In genomic region chr18:28036481-28036880, GRCh38 we compare ENCODE assay signal across 21 cellular contexts.
DNase-seq lines count a peak whose midpoint lies in the region; ATAC-seq, FAIRE-seq and TF ChIP-seq lines count a peak whose summit lies in the region.
"Had no signal": no experiment of that assay in that cellular context is flagged by ENCODE, and none has a peak within 500 bp of the region (broad histone marks: within the 10 kb centered on the region; RNA-seq: fewer than 3 reads in every experiment).

No MANE protein-coding gene starts in this region.

- no peak overlapping the region for H3K18ac ChIP-seq in neuronal stem cell (ENCODE audit: low read length)

- peaks cover 97% of the 10 kb centered on the region for H3K79me2 ChIP-seq in astrocyte (ENCODE audit: insufficient read depth, low read length)

- H3K9me3 ChIP-seq in A549: no peaks in the 10 kb centered on the region
- no peaks in the 10 kb centered on the region for H3K9me3 ChIP-seq in astrocyte (ENCODE audit: insufficient read depth, low read depth, low read length)
- H3K9me3 ChIP-seq in neuronal stem cell (replicated peaks in 1 of 2; ENCODE audit: control insufficient read depth in 2 of 2, insufficient read depth in 1 of 2, low read depth in 1 of 2, low read length in 2 of 2): no peaks in the 10 kb centered on the region
- H3K9me3 ChIP-seq in uterus: no peaks in the 10 kb centered on the region
- H3K9me3 ChIP-seq: prostate gland had no signal

- no peak overlapping the region for H3K14ac ChIP-seq in neuronal stem cell (ENCODE audit: low read length)

- TF ChIP-seq CTCF in A549 (IDR thresholded peaks at IDR 0.05): no peak
- TF ChIP-seq CTCF in astrocyte (IDR thresholded peaks at IDR 0.05; ENCODE audit: insufficient read depth, low read depth, low read length): no peak
- TF ChIP-seq CTCF in uterus (IDR thresholded peaks at IDR 0.05): no peak

- TF ChIP-seq EP300 in A549 (IDR thresholded peaks at IDR 0.05): no peak

- H3K4me1 Mint-ChIP-seq in astrocyte (ENCODE audit: low read depth, unreplicated experiment): peaks cover 73% of the 10 kb centered on the region
- H3K4me1 Mint-ChIP-seq: naive thymus-derived CD4-positive, alpha-beta T cell had no signal

- H4K8ac ChIP-seq in neuronal stem cell (ENCODE audit: low read depth, low read length): no peak overlapping the region

- no peak overlapping the region for H4K91ac ChIP-seq in neuronal stem cell (ENCODE audit: low read depth, low read length, poor library complexity)

- H3K27me3 Mint-ChIP-seq in astrocyte (ENCODE audit: low read depth, unreplicated experiment): no peaks in the 10 kb centered on the region
- H3K27me3 Mint-ChIP-seq: activated CD8-positive, alpha-beta T cell treated with anti-CD3 and anti-CD28 coated beads for 36 hours; naive thymus-derived CD4-positive, alpha-beta T cell had no signal

- no peak overlapping the region for H3K4ac ChIP-seq in neuronal stem cell (ENCODE audit: low read length)

- FAIRE-seq in A549 (lab: Jason Lieb, UNC): no peak
- no peak for FAIRE-seq in astrocyte (lab: Jason Lieb, UNC)
- FAIRE-seq: A204.1, H54, HTR-8/SVneo, RCC 7860 had no signal

- TF ChIP-seq RAD21 in A549 (conservative IDR thresholded peaks at IDR 0.05 in 1 of 2, IDR thresholded peaks at IDR 0.05 in 1 of 2): no peak

- peak overlapping the region; percentile 40 for H3K4me3 Mint-ChIP-seq in astrocyte (ENCODE audit: unreplicated experiment)
- H3K4me3 Mint-ChIP-seq: activated CD8-positive, alpha-beta T cell treated with anti-CD3 and anti-CD28 coated beads for 36 hours; naive thymus-derived CD4-positive, alpha-beta T cell had no signal

- H3K9me3 Mint-ChIP-seq in astrocyte (ENCODE audit: unreplicated experiment): no peaks in the 10 kb centered on the region

- H2BK120ac ChIP-seq in neuronal stem cell (ENCODE audit: low read depth, low read length): no peak overlapping the region

- H3K23ac ChIP-seq in neuronal stem cell (ENCODE audit: low read depth, low read length, poor library complexity): no peak overlapping the region

- H3K4me3 ChIP-seq in A549 (no peak overlapping the region), astrocyte (ENCODE audit: insufficient read depth, low read depth, low read length) (no peak overlapping the region), neuronal stem cell (ENCODE audit: low read length in 2 of 2) (no peak overlapping the region), uterus (no peak overlapping the region)
- H3K4me3 ChIP-seq: prostate gland had no signal

- TF ChIP-seq POLR2A in A549 (IDR thresholded peaks at IDR 0.05; ENCODE audit: low read length) (no peak), uterus (IDR thresholded peaks at IDR 0.05) (no peak)

- CTCF ChIA-PET in A549 (lab: Yijun Ruan, JAX): interaction anchor here (0.9 kb wide), 1 partner anchor 141 kb away, joined by 3 read pairs; the partner anchor contains the start of gene CDH2

- peaks cover 4% of the 10 kb centered on the region for H3K36me3 Mint-ChIP-seq in astrocyte (ENCODE audit: low read depth, unreplicated experiment)
- H3K36me3 Mint-ChIP-seq: naive thymus-derived CD4-positive, alpha-beta T cell had no signal

- H3K4me2 ChIP-seq in A549: no peak overlapping the region
- H3K4me2 ChIP-seq in astrocyte (ENCODE audit: low read length): peak overlapping the region; percentile 65
- peak overlapping the region; percentile 18 for H3K4me2 ChIP-seq in neuronal stem cell (ENCODE audit: insufficient read depth, low read length, poor library complexity, severe bottlenecking)

- no peak overlapping the region for H2BK12ac ChIP-seq in neuronal stem cell (ENCODE audit: low read length)

- no peak overlapping the region for H2BK5ac ChIP-seq in neuronal stem cell (ENCODE audit: low read length)

- H2AFZ ChIP-seq in astrocyte (ENCODE audit: low read depth, low read length) (no peak overlapping the region), neuronal stem cell (ENCODE audit: low read length) (no peak overlapping the region)

- peaks cover 8% of the 10 kb centered on the region for H4K20me1 ChIP-seq in astrocyte (ENCODE audit: insufficient read depth, low read length)

- POLR2A ChIA-PET in A549 (lab: Yijun Ruan, JAX): no interaction called here

- 65% methylated on average over 5 of the region's 5 CpGs for WGBS in A549 (ENCODE audit: missing lambda C conversion rate)
- WGBS in neuronal stem cell (ENCODE audit: extremely low coverage in 2 of 2, insufficient read length in 2 of 2, insufficient replicate concordance in 1 of 2), 2 donors: no CpG with 5 or more reads among the region's 5 CpGs

- DNase-seq in A549 (ENCODE audit: low read depth in 1 of 2, low spot score in 1 of 2): no peak
- DNase-seq in astrocyte (ENCODE audit: low read depth): peak; percentile 47
- peak; percentile 43 for DNase-seq in kidney glomerular epithelial cell (lab: John Stamatoyannopoulos, UW)
- DNase-seq in neuronal stem cell (ENCODE audit: low spot score): peak; percentile 71
- no peak for DNase-seq in HK-2 (ENCODE audit: unreplicated experiment)
- no peak for DNase-seq in uterus
- DNase-seq in NCI-H226: no peak
- DNase-seq: activated CD4-positive, CD25-positive, alpha-beta regulatory T cell; activated CD8-positive, alpha-beta T cell treated with anti-CD3 and anti-CD28 coated beads for 36 hours; activated naive CD4-positive, alpha-beta T cell; COR-L47; naive thymus-derived CD4-positive, alpha-beta T cell; NCI-H524 treated with DMSO at 0.1 percent for 48 hours; stimulated activated CD4-positive, alpha-beta T cell treated with anti-CD3 and anti-CD28 coated beads, Interleukin-15, amount 100 ng/mL, for 24 hours; T-helper 9 cell had no signal

- peaks cover 51% of the 10 kb centered on the region for H3K4me1 ChIP-seq in A549
- H3K4me1 ChIP-seq in astrocyte (ENCODE audit: insufficient read depth, low read length): peaks cover 49% of the 10 kb centered on the region
- H3K4me1 ChIP-seq in neuronal stem cell (ENCODE audit: control insufficient read depth in 2 of 2, insufficient read depth in 1 of 2, low read depth in 1 of 2, low read length in 2 of 2): peaks cover 27 to 72% of the 10 kb centered on the region in 2 donors
- H3K4me1 ChIP-seq in uterus: no peaks in the 10 kb centered on the region
- H3K4me1 ChIP-seq: prostate gland had no signal

- ATAC-seq in A549 (no peak), HG02970 (IDR thresholded peaks at IDR 0.05; ENCODE audit: low FRiP score, unreplicated experiment) (no peak)
- ATAC-seq: activated CD8-positive, alpha-beta T cell treated with anti-CD3 and anti-CD28 coated beads for 36 hours; naive thymus-derived CD4-positive, alpha-beta T cell had no signal

- no peak overlapping the region for H2BK15ac ChIP-seq in neuronal stem cell (ENCODE audit: low read length)

- peaks cover 3% of the 10 kb centered on the region for H3K79me1 ChIP-seq in neuronal stem cell (ENCODE audit: low read depth, low read length)

- no peaks in the 10 kb centered on the region for H3K36me3 ChIP-seq in astrocyte (ENCODE audit: insufficient read depth, low read length)
- peaks cover 0 to 16% of the 10 kb centered on the region in 2 donors for H3K36me3 ChIP-seq in neuronal stem cell (replicated peaks in 1 of 2; ENCODE audit: control insufficient read depth in 2 of 2, insufficient read depth in 2 of 2, low read length in 2 of 2)
- H3K36me3 ChIP-seq in uterus: no peaks in the 10 kb centered on the region
- H3K36me3 ChIP-seq: prostate gland had no signal

- H3K27ac Mint-ChIP-seq in astrocyte (ENCODE audit: unreplicated experiment): peak overlapping the region; percentile 82
- H3K27ac Mint-ChIP-seq: activated CD8-positive, alpha-beta T cell treated with anti-CD3 and anti-CD28 coated beads for 36 hours; naive thymus-derived CD4-positive, alpha-beta T cell had no signal

- intact Hi-C loops in uterus (cut with DNase I; ENCODE audit: low total_unique reads): no loop called here

- no peaks in the 10 kb centered on the region for H3K27me3 ChIP-seq in astrocyte (ENCODE audit: insufficient read depth, low read length)
- H3K27me3 ChIP-seq in neuronal stem cell (ENCODE audit: control insufficient read depth in 3 of 3, insufficient read depth in 3 of 3, low read depth in 1 of 3, low read length in 3 of 3): no peaks in the 10 kb centered on the region
- H3K27me3 ChIP-seq in uterus: no peaks in the 10 kb centered on the region

- H2AK5ac ChIP-seq in neuronal stem cell (ENCODE audit: low read depth, low read length): no peak overlapping the region

- no peak overlapping the region for H3K27ac ChIP-seq in A549
- peak overlapping the region; percentile 35 for H3K27ac ChIP-seq in astrocyte (ENCODE audit: low read depth, low read length)
- peak overlapping the region; percentile 44 for H3K27ac ChIP-seq in neuronal stem cell (replicated peaks; ENCODE audit: low read length)
- no peak overlapping the region for H3K27ac ChIP-seq in uterus
- H3K27ac ChIP-seq: prostate gland had no signal

- peak overlapping the region; percentile 30 for H3K9ac ChIP-seq in astrocyte (ENCODE audit: low read length)
- H3K9ac ChIP-seq in neuronal stem cell (ENCODE audit: low read depth, low read length, poor library complexity): no peak overlapping the region

TF ChIP-seq in A549, 52 proteins besides CTCF, POLR2A, EP300 and RAD21:
- no peak for TF ChIP-seq GATA3 (IDR thresholded peaks at IDR 0.05; ENCODE audit: borderline replicate concordance)
- peak; percentile 82 for TF ChIP-seq MAFK (IDR thresholded peaks at IDR 0.05; ENCODE audit: partially characterized antibody)
TF ChIP-seq in A549: peak in this region for 1.

Comparison
In these comparisons a context has a peak if more than half of its experiments do, and no peak if none do; other contexts are left out.
1. DNase-seq: peak in astrocyte (single experiment), kidney glomerular epithelial cell (single experiment) and neuronal stem cell (single experiment); none in A549 (0 of 2), HK-2 (single experiment), uterus (0 of 2) and NCI-H226 (single experiment).
2. H3K27ac ChIP-seq: peak in astrocyte (single experiment) and neuronal stem cell (single experiment); none in A549 (0 of 2) and uterus (0 of 2).